In the genomic region with DNA sequence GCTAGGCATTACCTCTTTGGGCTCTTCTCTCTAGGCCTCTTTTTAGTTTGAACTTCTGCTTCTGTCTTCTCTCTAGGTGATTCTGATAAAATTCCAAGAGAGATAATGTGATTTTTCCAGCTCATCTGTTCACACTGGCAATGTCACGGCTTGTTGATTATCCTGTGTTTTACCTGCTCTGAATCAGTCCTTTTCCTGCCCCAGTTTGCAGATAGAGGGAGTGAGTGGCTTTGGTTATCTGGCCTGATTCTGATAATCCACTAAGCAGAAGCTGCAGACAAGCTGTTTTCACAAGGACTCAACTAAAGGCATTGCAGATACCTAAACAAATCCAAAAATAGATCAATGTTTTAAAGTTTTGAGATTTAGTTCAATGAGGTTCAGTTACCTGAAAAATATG, we compare ENCODE assay signal across 17 cellular contexts.
"Had no signal": no experiment of that assay in that cellular context is flagged by ENCODE, and none has a peak within 500 bp of the region (broad histone marks: within the 10 kb centered on the region; RNA-seq: fewer than 3 reads in every experiment).

No MANE protein-coding gene starts in this region.

- H3K27ac ChIP-seq: brain microvascular endothelial cell, epithelial cell of prostate, heart right ventricle, left lung, tibial artery had no signal

- H3K27me3 Mint-ChIP-seq: activated naive CD8-positive, alpha-beta T cell treated with anti-CD3 and anti-CD28 coated beads, Interleukin-2, amount 10 ng/mL, durations not matched to agents 7 days and 5 days; central memory CD8-positive, alpha-beta T cell; dendritic cell treated with granulocyte-macrophage colony-stimulating factor and Interleukin-4, amounts not matched to agents 40 ng/mL and 50 ng/mL, for 4 days; naive thymus-derived CD4-positive, alpha-beta T cell; stimulated activated memory B cell treated with anti-CD40 and anti-IgM and Interleukin-4, amounts not matched to agents 10 μg/mL and 1 μg/mL and 100 μg/mL, for 72 hours had no signal

- H3K27me3 ChIP-seq: brain microvascular endothelial cell, heart right ventricle, left lung, tibial artery had no signal

- H3K4me3 Mint-ChIP-seq: activated naive CD8-positive, alpha-beta T cell treated with anti-CD3 and anti-CD28 coated beads, Interleukin-2, amount 10 ng/mL, durations not matched to agents 7 days and 5 days; activated T-helper 1 cell treated with anti-CD3 and anti-CD28 coated beads, Interleukin-12 subunit alpha, Interleukin-12 subunit beta, Interleukin-2, Interleukin-4 antibody, amounts not matched to agents 30 ng/mL and 10 ng/mL and 1 ng/mL, durations not matched to agents 14 hours and 24 hours and 36 hours; central memory CD8-positive, alpha-beta T cell; dendritic cell treated with granulocyte-macrophage colony-stimulating factor and Interleukin-4, amounts not matched to agents 40 ng/mL and 50 ng/mL, for 4 days; naive thymus-derived CD4-positive, alpha-beta T cell; stimulated activated memory B cell treated with anti-CD40 and anti-IgM and Interleukin-4, amounts not matched to agents 10 μg/mL and 1 μg/mL and 100 μg/mL, for 72 hours had no signal

- H3K36me3 ChIP-seq: brain microvascular endothelial cell, heart right ventricle, left lung, tibial artery had no signal

- DNase-seq: activated CD4-positive, alpha-beta T cell treated with anti-CD3 and anti-CD28 coated beads, Interleukin-2, amount 50 U/mL, for 1 hour; activated CD8-positive, alpha-beta memory T cell treated with anti-CD3 and anti-CD28 coated beads for 24 hours; activated naive CD4-positive, alpha-beta T cell; activated naive CD8-positive, alpha-beta T cell treated with anti-CD3 and anti-CD28 coated beads, Interleukin-2, amount 10 ng/mL, durations not matched to agents 7 days and 5 days; brain microvascular endothelial cell; effector memory CD4-positive, alpha-beta T cell; heart right ventricle; left lung; mucosa of descending colon; naive thymus-derived CD4-positive, alpha-beta T cell; retina; tibial artery had no signal

- H3K4me1 Mint-ChIP-seq: activated naive CD8-positive, alpha-beta T cell treated with anti-CD3 and anti-CD28 coated beads, Interleukin-2, amount 10 ng/mL, durations not matched to agents 7 days and 5 days; central memory CD8-positive, alpha-beta T cell; naive thymus-derived CD4-positive, alpha-beta T cell; stimulated activated memory B cell treated with anti-CD40 and anti-IgM and Interleukin-4, amounts not matched to agents 10 μg/mL and 1 μg/mL and 100 μg/mL, for 72 hours had no signal

- H3K9me3 ChIP-seq: heart right ventricle, left lung, mucosa of descending colon, tibial artery had no signal

- H3K4me3 ChIP-seq: heart right ventricle, left lung, mucosa of descending colon, tibial artery had no signal

- ATAC-seq: heart right ventricle; left lung; mucosa of descending colon; naive thymus-derived CD4-positive, alpha-beta T cell; stimulated activated memory B cell treated with anti-CD40 and anti-IgM and Interleukin-4, amounts not matched to agents 10 μg/mL and 1 μg/mL and 100 μg/mL, for 72 hours had no signal

- H3K36me3 Mint-ChIP-seq: activated naive CD8-positive, alpha-beta T cell treated with anti-CD3 and anti-CD28 coated beads, Interleukin-2, amount 10 ng/mL, durations not matched to agents 7 days and 5 days; naive thymus-derived CD4-positive, alpha-beta T cell; stimulated activated memory B cell treated with anti-CD40 and anti-IgM and Interleukin-4, amounts not matched to agents 10 μg/mL and 1 μg/mL and 100 μg/mL, for 72 hours had no signal

- H3K27ac Mint-ChIP-seq: activated naive CD8-positive, alpha-beta T cell treated with anti-CD3 and anti-CD28 coated beads, Interleukin-2, amount 10 ng/mL, durations not matched to agents 7 days and 5 days; activated T-helper 1 cell treated with anti-CD3 and anti-CD28 coated beads, Interleukin-12 subunit alpha, Interleukin-12 subunit beta, Interleukin-2, Interleukin-4 antibody, amounts not matched to agents 30 ng/mL and 10 ng/mL and 1 ng/mL, durations not matched to agents 14 hours and 24 hours and 36 hours; dendritic cell treated with granulocyte-macrophage colony-stimulating factor and Interleukin-4, amounts not matched to agents 40 ng/mL and 50 ng/mL, for 4 days; naive thymus-derived CD4-positive, alpha-beta T cell; stimulated activated memory B cell treated with anti-CD40 and anti-IgM and Interleukin-4, amounts not matched to agents 10 μg/mL and 1 μg/mL and 100 μg/mL, for 72 hours had no signal
